Comparison of ENCODE assay signal across 11 cellular contexts in genomic region chr11:22703561-22703960, GRCh38. TPM values are rescaled to one million over a fixed set of nuclear protein-coding genes. Genes with fewer than 3 reads are reported as not detected.
DNase-seq lines count a peak whose midpoint lies in the region; ATAC-seq, FAIRE-seq and TF ChIP-seq lines count a peak whose summit lies in the region.
"Had no signal": no experiment of that assay in that cellular context is flagged by ENCODE, and none has a peak within 500 bp of the region (broad histone marks: within the 10 kb centered on the region; RNA-seq: fewer than 3 reads in every experiment).

No MANE protein-coding gene starts in this region.

- no peak overlapping the region for H3K4me3 ChIP-seq in AG04450 (ENCODE audit: low read depth, low read length)
- H3K4me3 ChIP-seq in kidney (ENCODE audit: low read length in 2 of 2), result no peak overlapping the region

- no peaks in the 10 kb centered on the region for H3K4me1 ChIP-seq in kidney (ENCODE audit: control insufficient read depth in 1 of 2, insufficient read depth in 1 of 2, low read depth in 1 of 2, low read length in 2 of 2)

- H3K9me3 ChIP-seq in AG04450 (ENCODE audit: control insufficient read depth, insufficient read depth, low read length) (no peaks in the 10 kb centered on the region), kidney (ENCODE audit: control insufficient read depth in 1 of 2, low read length in 2 of 2) (no peaks in the 10 kb centered on the region)

- ATAC-seq in GM21360 (IDR thresholded peaks at IDR 0.05; ENCODE audit: unreplicated experiment), result no peak

- POLR2A ChIA-PET in AG04450 (lab: Yijun Ruan, JAX), result no interaction called here

- H3K36me3 ChIP-seq in kidney (ENCODE audit: control insufficient read depth in 1 of 2, insufficient read depth in 2 of 2, low read length in 2 of 2), result no peaks in the 10 kb centered on the region

- CTCF ChIA-PET in AG04450 (lab: Charles Lee), result interaction anchor here (1.6 kb wide), 1 partner anchor 84 kb away, joined by 6 read pairs; no protein-coding TSS in a partner anchor

- FAIRE-seq in kidney (lab: Jason Lieb, UNC), result no peak

- no peak overlapping the region for H3K9ac ChIP-seq in kidney (ENCODE audit: low read length in 2 of 2)
- H3K9ac ChIP-seq: parathyroid adenoma had no signal

- intact Hi-C loops in kidney (cut with DNase I), result no loop called here

- DNase-seq in AG04450 (ENCODE audit: low read depth, low spot score) (peak; percentile 15), NCI-H1092 (lab: John Stamatoyannopoulos, UW) (peak; percentile 81), SHP77 treated with DMSO at 0.1 percent for 48 hours (lab: John Stamatoyannopoulos, UW) (peak; percentile 43), iris pigment epithelial cell (ENCODE audit: low read depth) (peak; percentile 28), SKM-1 treated with dmso at 0.1 percent for 144 hours (lab: John Stamatoyannopoulos, UW; ENCODE audit: unreplicated experiment) (no peak), kidney (no peak), NCI-H1694 treated with DMSO at 0.1 percent for 48 hours (lab: John Stamatoyannopoulos, UW) (no peak)
- DNase-seq: caudate nucleus; CD4-positive, alpha-beta T cell had no signal

- no peaks in the 10 kb centered on the region for H3K27me3 ChIP-seq in AG04450 (ENCODE audit: control insufficient read depth, insufficient read depth, low read length)

- TF ChIP-seq CTCF in AG04450 (IDR thresholded peaks at IDR 0.05; ENCODE audit: low read depth, low read length), result no peak
- TF ChIP-seq CTCF in kidney (IDR thresholded peaks at IDR 0.05; ENCODE audit: borderline replicate concordance, extremely low read depth, insufficient read depth), result no peak

- H3K27ac ChIP-seq in AG04450 (ENCODE audit: low read depth, low read length), result no peak overlapping the region
- no peak overlapping the region for H3K27ac ChIP-seq in kidney (ENCODE audit: low read depth in 2 of 2, low read length in 2 of 2)
- H3K27ac ChIP-seq: parathyroid adenoma had no signal

RNA-seq across cellular contexts. Expression of gene GAS2, which starts 37.1 kb away (rescaled TPM):
- polyA plus RNA-seq in AG04450 (2011; rRNA removed), result 0.32 and 0.67 TPM in 2 replicates
- 0.37 and 0.70 TPM in 2 replicates for polyA minus RNA-seq in AG04450 (2011; rRNA and poly(A)+ RNA removed)
- 4.5 TPM for total RNA-seq in kidney
- polyA plus RNA-seq in kidney (ENCODE audit: insufficient read depth, low read depth, low replicate concordance), result 6.8 TPM

Comparison
In these comparisons a context has a peak if more than half of its experiments do, and no peak if none do; other contexts are left out.
1. DNase-seq: peak in AG04450 (single experiment), NCI-H1092 (single experiment), SHP77 treated with DMSO at 0.1 percent for 48 hours (single experiment) and iris pigment epithelial cell (single experiment); none in SKM-1 treated with dmso at 0.1 percent for 144 hours (single experiment), kidney (single experiment) and NCI-H1694 treated with DMSO at 0.1 percent for 48 hours (single experiment).